Comparison of ENCODE assay signal across 25 cellular contexts in the genomic region with DNA sequence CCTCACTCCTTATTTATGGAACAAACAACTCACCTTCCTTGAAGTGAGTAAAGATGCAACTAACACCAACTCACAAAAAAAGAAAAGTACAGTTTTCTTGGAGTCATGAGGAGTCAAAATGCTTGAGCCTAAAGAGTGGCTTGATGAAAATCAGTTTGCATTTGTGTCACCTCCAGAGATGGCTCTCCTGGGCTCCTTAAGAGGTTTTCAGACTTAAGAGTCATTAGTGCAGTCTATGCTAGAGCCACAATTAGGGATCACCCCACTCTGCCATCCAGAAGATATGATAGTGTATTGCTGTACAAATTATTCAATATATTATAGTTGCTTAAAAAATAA.
"Had no signal": no experiment of that assay in that cellular context is flagged by ENCODE, and none has a peak within 500 bp of the region (broad histone marks: within the 10 kb centered on the region; RNA-seq: fewer than 3 reads in every experiment).

No MANE protein-coding gene starts in this region.

- DNase-seq: KBM-7, MV-4-11, NCI-H1048, NCI-H1105, NCI-H1417, NCI-H1436 treated with DMSO at 0.1 percent for 48 hours, NCI-H1694, NCI-H187 treated with DMSO at 0.1 percent for 48 hours, NCI-H2029 treated with DMSO at 0.1 percent for 48 hours, NCI-H2171, NCI-H226, NCI-H446, NCI-H510A, NCI-H524 treated with DMSO at 0.1 percent for 48 hours, NCI-H69, NCI-H774, Right ventricle myocardium superior, RPMI8226, SIG-M5 had no signal

- H3K4me3 ChIP-seq: SJSA1, SK-N-MC had no signal

- H3K9me3 ChIP-seq: SJSA1 had no signal

- H3K4me3 Mint-ChIP-seq: IgD-negative memory B cell had no signal

- H3K27ac ChIP-seq: HL-60, SJSA1, SK-N-MC had no signal

- H3K36me3 ChIP-seq: SJSA1 had no signal

- H3K27me3 Mint-ChIP-seq: IgD-negative memory B cell had no signal

- H3K27ac Mint-ChIP-seq: IgD-negative memory B cell had no signal

- FAIRE-seq: HTR-8/SVneo, RCC 7860 had no signal

- H3K27me3 ChIP-seq: SJSA1 had no signal
